In the genomic region with DNA sequence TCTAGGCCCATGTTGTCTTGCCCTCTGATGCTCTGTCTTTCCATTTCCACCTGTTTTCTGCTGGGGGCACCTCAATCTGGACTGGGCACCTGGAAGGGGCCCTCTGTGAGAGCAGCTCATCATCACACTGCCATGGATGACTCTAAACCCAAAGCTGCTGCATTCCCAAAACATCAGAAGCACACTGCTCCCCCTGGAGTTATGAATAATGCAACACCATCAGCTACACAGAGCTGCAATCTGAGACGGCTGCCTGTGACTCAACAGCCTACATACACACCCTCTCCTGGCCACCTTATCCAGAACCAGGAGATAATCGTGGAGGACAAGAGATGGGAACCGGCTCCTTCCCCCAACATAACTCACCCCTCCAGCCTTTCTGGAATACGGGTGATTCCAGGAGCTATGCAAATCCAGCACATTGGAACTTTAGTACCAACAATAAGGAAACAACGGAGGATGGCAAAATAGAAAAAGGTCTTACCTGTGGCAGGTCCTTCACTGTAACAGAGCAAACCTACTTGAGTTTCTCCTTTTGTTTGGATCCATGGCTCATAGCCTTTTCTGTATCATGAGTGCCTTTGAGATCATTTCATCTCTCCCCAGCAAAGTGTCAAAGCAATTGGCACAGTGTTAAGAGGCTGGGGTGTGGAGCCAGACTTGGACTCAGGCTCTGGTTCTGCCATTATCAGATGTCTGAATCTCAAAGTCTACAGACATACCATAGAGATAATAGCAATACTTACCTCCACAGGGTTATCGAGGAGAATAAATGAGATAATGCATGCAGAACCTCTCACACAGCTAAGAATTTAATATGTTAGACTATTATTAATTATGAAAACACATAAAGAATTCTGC, we compare ENCODE assay signal across 9 cellular contexts. TPM values are rescaled to one million over a fixed set of nuclear protein-coding genes. Genes with fewer than 3 reads are reported as not detected.
A peak's percentile ranks its signal among the peaks of the same experiment; 100 is the strongest.
DNase-seq lines count a peak whose midpoint lies in the region; ATAC-seq and TF ChIP-seq lines count a peak whose summit lies in the region.
"Had no signal": no experiment of that assay in that cellular context is flagged by ENCODE, and none has a peak within 500 bp of the region (broad histone marks: within the 10 kb centered on the region; RNA-seq: fewer than 3 reads in every experiment).

No MANE protein-coding gene starts in this region.

- peak; percentile 46 for ATAC-seq in effector memory CD8-positive, alpha-beta T cell (replicated peaks)

- no peaks in the 10 kb centered on the region for H3K9me2 ChIP-seq in OCI-LY7 (ENCODE audit: insufficient read depth, low read length)

- H3K27me3 Mint-ChIP-seq in effector memory CD8-positive, alpha-beta T cell, result no peaks in the 10 kb centered on the region

- H3K79me2 ChIP-seq in OCI-LY7 (ENCODE audit: insufficient read depth, low read depth, low read length), result no peaks in the 10 kb centered on the region

- H2AFZ ChIP-seq in OCI-LY7 (ENCODE audit: low read length), result no peak overlapping the region

- no peaks in the 10 kb centered on the region for H3K9me3 Mint-ChIP-seq in effector memory CD8-positive, alpha-beta T cell

- DNase-seq in AG09319 (ENCODE audit: extremely low read depth, low read depth) (peak; percentile 75), OCI-LY7 (ENCODE audit: low spot score) (peak; percentile 18), mucosa of gallbladder (ENCODE audit: low spot score) (peak; percentile 51), GM20000 (ENCODE audit: low spot score) (no peak)
- DNase-seq in effector memory CD8-positive, alpha-beta T cell, result no peak
- no peak for DNase-seq in activated effector memory CD4-positive, alpha-beta T cell treated with anti-CD3 and anti-CD28 coated beads, Interleukin-2, amount 50 U/mL, for 16 hours
- no peak for DNase-seq in effector CD4-positive, alpha-beta T cell

- no peak overlapping the region for H3K27ac ChIP-seq in OCI-LY7 (ENCODE audit: low read depth, low read length, poor library complexity, severe bottlenecking)
- H3K27ac ChIP-seq: HL-60 had no signal

- no peak overlapping the region for H3K4me2 ChIP-seq in OCI-LY7 (ENCODE audit: low read length)

- H3K4me1 Mint-ChIP-seq in effector memory CD8-positive, alpha-beta T cell (ENCODE audit: low read depth in 2 of 2), result peaks cover 0 to 6% of the 10 kb centered on the region in 2 donors

- H3K9me3 ChIP-seq in OCI-LY7 (ENCODE audit: low read length), result no peaks in the 10 kb centered on the region

- no peak overlapping the region for H3K27ac Mint-ChIP-seq in effector memory CD8-positive, alpha-beta T cell

- TF ChIP-seq CTCF in AG09319 (IDR thresholded peaks at IDR 0.05; ENCODE audit: low read depth, low read length) (peak; percentile 64), GM12872 (IDR thresholded peaks at IDR 0.05; ENCODE audit: insufficient read depth, low read depth, low read length) (peak; percentile 30; the same call in 1 of the 3 replicates), OCI-LY7 (conservative IDR thresholded peaks at IDR 0.05; ENCODE audit: low read length) (peak; percentile 57), GM20000 (IDR thresholded peaks at IDR 0.05; ENCODE audit: extremely low read depth, missing control alignments) (no peak)

- no peak overlapping the region for H3K4me3 Mint-ChIP-seq in effector memory CD8-positive, alpha-beta T cell

- no TSS peak for BruUV-seq in OCI-LY7 (replicated peaks; lab: Mats Ljungman, UMichigan)

- peaks cover 39% of the 10 kb centered on the region for H3K36me3 Mint-ChIP-seq in effector memory CD8-positive, alpha-beta T cell (ENCODE audit: insufficient read depth)

- H3K36me3 ChIP-seq in OCI-LY7 (ENCODE audit: insufficient read depth, low read length), result peaks cover 48% of the 10 kb centered on the region

- CTCF ChIA-PET in OCI-LY7 (lab: Charles Lee; ENCODE audit: unreplicated experiment), result no interaction called here

- peaks cover 3% of the 10 kb centered on the region; the same call in 1 of the 2 replicates for H4K20me1 ChIP-seq in OCI-LY7 (ENCODE audit: insufficient read depth, low read length)

- POLR2A ChIA-PET in OCI-LY7 (lab: Charles Lee), result interaction anchor here (0.7 kb wide), 2 partner anchors 7 to 49 kb away, joined by 3 read pairs; no protein-coding TSS in a partner anchor

- H3K4me3 ChIP-seq in OCI-LY7 (ENCODE audit: low read depth, low read length, poor library complexity, severe bottlenecking), result no peak overlapping the region

- H3K4me1 ChIP-seq in OCI-LY7 (ENCODE audit: insufficient read depth, low read length, poor library complexity, severe bottlenecking), result no peaks in the 10 kb centered on the region

- intact Hi-C loops in OCI-LY7 (cut with micrococcal nuclease; ENCODE audit: unreplicated experiment), result loop anchor here (2.0 kb wide), 1 partner anchor 75 kb away; no protein-coding TSS in a partner anchor

RNA-seq across cellular contexts. Expression of gene AK2, which starts 29.3 kb away (rescaled TPM):
- total RNA-seq in OCI-LY7 (2014; rRNA removed; shearing (Covaris generic)), result 185 and 223 TPM in 2 replicates
- 256 and 298 TPM in 2 replicates for total RNA-seq in OCI-LY7 (2022)
- 130 TPM for total RNA-seq in mucosa of gallbladder

RNA-seq across cellular contexts. Expression of gene RNF19B, which starts 42.8 kb away (rescaled TPM):
- total RNA-seq in OCI-LY7 (2014; rRNA removed; shearing (Covaris generic)), result 21.1 and 23.0 TPM in 2 replicates
- total RNA-seq in OCI-LY7 (2022) (33.6 and 36.8 TPM in 2 replicates), mucosa of gallbladder (31.4 TPM)

Comparison
In these comparisons a context has a peak if more than half of its experiments do, and no peak if none do; other contexts are left out.
1. DNase-seq: peak in AG09319 (single experiment), OCI-LY7 (single experiment) and mucosa of gallbladder (single experiment); none in effector memory CD8-positive, alpha-beta T cell (0 of 3), activated effector memory CD4-positive, alpha-beta T cell treated with anti-CD3 and anti-CD28 coated beads, Interleukin-2, amount 50 U/mL, for 16 hours (single experiment), effector CD4-positive, alpha-beta T cell (single experiment) and GM20000 (single experiment).